2 cellular contexts compared by ENCODE assay signal in genomic region chr12:3099146-3099545, GRCh38.
TF ChIP-seq lines count a peak whose summit lies in the region.

No MANE protein-coding gene starts in this region.

TF ChIP-seq in K562, 482 proteins besides CTCF, POLR2A, EP300 and RAD21 (continued from another document):
- TF ChIP-seq, protein P1, sequence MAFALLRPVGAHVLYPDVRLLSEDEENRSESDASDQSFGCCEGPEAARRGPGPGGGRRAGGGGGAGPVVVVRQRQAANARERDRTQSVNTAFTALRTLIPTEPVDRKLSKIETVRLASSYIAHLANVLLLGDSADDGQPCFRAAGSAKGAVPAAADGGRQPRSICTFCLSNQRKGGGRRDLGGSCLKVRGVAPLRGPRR (CRISPR knock-in tag; IDR thresholded peaks at IDR 0.05) = no peak
- TF ChIP-seq POLR2AphosphoS2 (IDR thresholded peaks at IDR 0.05; ENCODE audit: low read length) (no peak), DACH1 (IDR thresholded peaks at IDR 0.05; ENCODE audit: partially characterized antibody) (no peak)
TF ChIP-seq in K562: peak in this region for 2.

TF ChIP-seq in liver, 16 proteins besides CTCF, POLR2A, EP300 and RAD21 (continued from another document):
- no peak for TF ChIP-seq ZBTB33 (IDR thresholded peaks at IDR 0.05)
- no peak for TF ChIP-seq NR2F2 (IDR thresholded peaks at IDR 0.05)
- no peak for TF ChIP-seq REST (IDR thresholded peaks at IDR 0.05)
- no peak for TF ChIP-seq YY1 (IDR thresholded peaks at IDR 0.05)
